In the genomic region with DNA sequence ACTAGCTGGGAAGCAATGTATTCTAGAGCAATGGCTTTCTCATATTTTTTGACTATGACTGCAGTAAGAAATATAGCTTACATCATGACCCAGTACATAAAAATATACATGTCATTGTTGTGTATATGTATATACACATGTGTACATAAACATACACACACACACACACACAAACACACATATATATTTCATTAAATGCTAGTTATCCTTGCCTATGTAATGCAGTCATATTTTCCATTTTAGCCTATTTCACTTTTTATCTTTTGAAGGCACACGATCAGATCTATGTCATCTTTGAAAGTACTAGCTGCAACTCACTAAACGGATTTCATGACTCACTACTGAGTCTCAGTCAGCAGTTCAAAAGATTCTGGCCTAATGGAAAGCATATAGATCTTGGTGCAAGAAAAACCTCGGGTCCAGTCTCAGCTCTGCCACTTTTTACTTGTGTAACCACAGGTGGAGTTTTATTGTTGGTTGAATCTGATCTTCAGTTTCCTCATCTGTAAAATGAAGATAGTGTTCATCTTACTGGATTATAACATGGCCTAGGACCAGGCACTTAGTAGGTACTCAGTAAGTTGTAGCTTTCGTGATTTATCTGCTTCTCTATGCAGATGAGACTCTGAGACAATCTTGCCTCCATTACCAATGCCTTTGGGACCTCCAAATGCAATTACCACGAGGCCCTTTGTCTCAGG, we compare ENCODE assay signal across 28 cellular contexts.
DNase-seq lines count a peak whose midpoint lies in the region; ATAC-seq and TF ChIP-seq lines count a peak whose summit lies in the region.
"Had no signal": no experiment of that assay in that cellular context is flagged by ENCODE, and none has a peak within 500 bp of the region (broad histone marks: within the 10 kb centered on the region; RNA-seq: fewer than 3 reads in every experiment).

No MANE protein-coding gene starts in this region.

- TF ChIP-seq CTCF in BE2C (IDR thresholded peaks at IDR 0.05; ENCODE audit: low read depth, low read length) (no peak), GM23338 (conservative IDR thresholded peaks at IDR 0.05; ENCODE audit: low read depth in 2 of 2) (no peak)

- H4K20me1 ChIP-seq in GM23338 (replicated peaks; ENCODE audit: insufficient read depth) = no peaks in the 10 kb centered on the region
- H4K20me1 ChIP-seq: BLaER1 had no signal

- H2AFZ ChIP-seq in GM23338 = peak overlapping the region; percentile 59; the same call in 1 of the 2 replicates

- no peaks in the 10 kb centered on the region for H3K9me2 ChIP-seq in GM23338 (ENCODE audit: insufficient read depth)
- H3K9me2 ChIP-seq: SK-N-SH had no signal

- POLR2A ChIA-PET in activated naive CD8-positive, alpha-beta T cell treated with anti-CD3 and anti-CD28 coated beads, Interleukin-2, amount 10 ng/mL, durations not matched to agents 7 days and 5 days (lab: Charles Lee) = interaction anchor here (0.5 kb wide), 1 partner anchor 746 kb away, joined by 4 read pairs; no protein-coding TSS in a partner anchor

- no peaks in the 10 kb centered on the region for H3F3A ChIP-seq in GM23338 (replicated peaks; ENCODE audit: low read depth)

- H3K4me1 Mint-ChIP-seq in activated CD4-positive, alpha-beta T cell treated with anti-CD3 and anti-CD28 coated beads, Interleukin-2, amount 10 ng/mL, durations not matched to agents 24 days and 14 days = peaks cover 8% of the 10 kb centered on the region
- H3K4me1 Mint-ChIP-seq in GM23338 = peaks cover 2% of the 10 kb centered on the region; the same call in 1 of the 3 replicates
- H3K4me1 Mint-ChIP-seq in activated naive CD8-positive, alpha-beta T cell treated with anti-CD3 and anti-CD28 coated beads, Interleukin-2, amount 10 ng/mL, durations not matched to agents 7 days and 5 days = peaks cover 2% of the 10 kb centered on the region
- H3K4me1 Mint-ChIP-seq: H9, T-helper 17 cell had no signal

- H3K4me3 Mint-ChIP-seq in activated CD4-positive, alpha-beta T cell treated with anti-CD3 and anti-CD28 coated beads, Interleukin-2, amount 10 ng/mL, durations not matched to agents 24 days and 14 days = no peak overlapping the region
- H3K4me3 Mint-ChIP-seq in GM23338 = no peak overlapping the region
- H3K4me3 Mint-ChIP-seq in activated naive CD8-positive, alpha-beta T cell treated with anti-CD3 and anti-CD28 coated beads, Interleukin-2, amount 10 ng/mL, durations not matched to agents 7 days and 5 days = no peak overlapping the region
- H3K4me3 Mint-ChIP-seq: endodermal cell, H9, T-helper 17 cell had no signal

- intact Hi-C loops in activated CD4-positive, alpha-beta T cell treated with anti-CD3 and anti-CD28 coated beads, Interleukin-2, amount 10 ng/mL, durations not matched to agents 24 days and 14 days (cut with micrococcal nuclease) = loop anchor here (1.0 to 10.0 kb wide), 2 partner anchors 25 to 509 kb away; no protein-coding TSS in a partner anchor
- intact Hi-C loops in Right ventricle myocardium inferior (cut with DNase I) = no loop called here

- no peak overlapping the region for H3K4me2 ChIP-seq in GM23338
- H3K4me2 ChIP-seq: BLaER1, SK-N-SH had no signal

- H3K27me3 ChIP-seq in BE2C (no peaks in the 10 kb centered on the region), GM23338 (ENCODE audit: insufficient read depth) (no peaks in the 10 kb centered on the region)
- H3K27me3 ChIP-seq: BLaER1, left lung had no signal

- ATAC-seq in GM23338 (no peak), Right ventricle myocardium inferior (no peak), HG02571 (IDR thresholded peaks at IDR 0.05; ENCODE audit: unreplicated experiment) (no peak)
- peak; percentile 33 for ATAC-seq in activated naive CD8-positive, alpha-beta T cell treated with anti-CD3 and anti-CD28 coated beads, Interleukin-2, amount 10 ng/mL, durations not matched to agents 7 days and 5 days (ENCODE audit: low read depth)
- ATAC-seq: left lung, T-helper 17 cell had no signal

- H3K36me3 ChIP-seq in BE2C (no peaks in the 10 kb centered on the region), GM23338 (ENCODE audit: insufficient read depth) (no peaks in the 10 kb centered on the region)
- H3K36me3 ChIP-seq: BLaER1, esophagus muscularis mucosa, left lung had no signal

- DNase-seq in activated CD4-positive, alpha-beta T cell treated with anti-CD3 and anti-CD28 coated beads, Interleukin-2, amount 10 ng/mL, durations not matched to agents 24 days and 14 days = no peak
- DNase-seq in activated CD4-positive, alpha-beta T cell treated with anti-CD3 and anti-CD28 coated beads, Interleukin-2, amount 50 U/mL, for 1 hour = no peak
- DNase-seq in BE2C = peak; percentile 37
- DNase-seq in GM23338 (ENCODE audit: low spot score) = no peak
- no peak for DNase-seq in activated naive CD8-positive, alpha-beta T cell treated with anti-CD3 and anti-CD28 coated beads, Interleukin-2, amount 10 ng/mL, durations not matched to agents 7 days and 5 days
- DNase-seq in Right ventricle myocardium inferior (ENCODE audit: missing footprints) = no peak
- no peak for DNase-seq in NCI-H187 treated with DMSO at 0.1 percent for 48 hours (lab: John Stamatoyannopoulos, UW)
- DNase-seq: ACHN; activated gamma-delta T cell; aorta; COR-L47; cortex of kidney; DMS79; endodermal cell; GF-D8; H9; hippocampal formation; Kasumi-1; left lung; NCI-H1694 treated with DMSO at 0.1 percent for 48 hours; NCI-H526; SK-N-SH; stimulated activated naive CD4-positive, alpha-beta T cell; T-helper 17 cell had no signal

- peaks cover 8% of the 10 kb centered on the region for H3K4me1 ChIP-seq in BE2C
- H3K4me1 ChIP-seq in GM23338 (ENCODE audit: insufficient read depth) = no peaks in the 10 kb centered on the region
- H3K4me1 ChIP-seq: BLaER1, esophagus muscularis mucosa, left lung had no signal

- no peaks in the 10 kb centered on the region for H3K9me3 Mint-ChIP-seq in activated CD4-positive, alpha-beta T cell treated with anti-CD3 and anti-CD28 coated beads, Interleukin-2, amount 10 ng/mL, durations not matched to agents 24 days and 14 days
- no peaks in the 10 kb centered on the region for H3K9me3 Mint-ChIP-seq in GM23338
- H3K9me3 Mint-ChIP-seq in activated naive CD8-positive, alpha-beta T cell treated with anti-CD3 and anti-CD28 coated beads, Interleukin-2, amount 10 ng/mL, durations not matched to agents 7 days and 5 days = no peaks in the 10 kb centered on the region
- H3K9me3 Mint-ChIP-seq: endodermal cell, H9 had no signal

- H3K27ac Mint-ChIP-seq in activated CD4-positive, alpha-beta T cell treated with anti-CD3 and anti-CD28 coated beads, Interleukin-2, amount 10 ng/mL, durations not matched to agents 24 days and 14 days = peak overlapping the region; percentile 68
- no peak overlapping the region for H3K27ac Mint-ChIP-seq in GM23338
- H3K27ac Mint-ChIP-seq in activated naive CD8-positive, alpha-beta T cell treated with anti-CD3 and anti-CD28 coated beads, Interleukin-2, amount 10 ng/mL, durations not matched to agents 7 days and 5 days = no peak overlapping the region
- H3K27ac Mint-ChIP-seq: endodermal cell, H9, T-helper 17 cell had no signal

- no peaks in the 10 kb centered on the region for H3K9me3 ChIP-seq in BE2C
- H3K9me3 ChIP-seq: BLaER1, esophagus muscularis mucosa, left lung, SK-N-SH had no signal

- no peak overlapping the region for H3K27ac ChIP-seq in GM23338 (ENCODE audit: low read depth)
- H3K27ac ChIP-seq: BLaER1, esophagus muscularis mucosa, HL-60, left lung had no signal

- no peaks in the 10 kb centered on the region for H3K36me3 Mint-ChIP-seq in activated CD4-positive, alpha-beta T cell treated with anti-CD3 and anti-CD28 coated beads, Interleukin-2, amount 10 ng/mL, durations not matched to agents 24 days and 14 days (ENCODE audit: low read depth)
- no peaks in the 10 kb centered on the region for H3K36me3 Mint-ChIP-seq in GM23338 (ENCODE audit: low read depth)
- H3K36me3 Mint-ChIP-seq in activated naive CD8-positive, alpha-beta T cell treated with anti-CD3 and anti-CD28 coated beads, Interleukin-2, amount 10 ng/mL, durations not matched to agents 7 days and 5 days = no peaks in the 10 kb centered on the region

- peaks cover 10% of the 10 kb centered on the region for H3K27me3 Mint-ChIP-seq in activated CD4-positive, alpha-beta T cell treated with anti-CD3 and anti-CD28 coated beads, Interleukin-2, amount 10 ng/mL, durations not matched to agents 24 days and 14 days
- H3K27me3 Mint-ChIP-seq in GM23338 (ENCODE audit: insufficient read depth, low read depth, poor library complexity) = peaks cover 2% of the 10 kb centered on the region
- H3K27me3 Mint-ChIP-seq in activated naive CD8-positive, alpha-beta T cell treated with anti-CD3 and anti-CD28 coated beads, Interleukin-2, amount 10 ng/mL, durations not matched to agents 7 days and 5 days = peaks cover 13% of the 10 kb centered on the region

- no peaks in the 10 kb centered on the region for H3K79me2 ChIP-seq in GM23338 (replicated peaks; ENCODE audit: insufficient read depth)

- H3K4me3 ChIP-seq in BE2C (ENCODE audit: low read depth, low read length) = no peak overlapping the region
- no peak overlapping the region for H3K4me3 ChIP-seq in GM23338
- H3K4me3 ChIP-seq: BLaER1, esophagus muscularis mucosa, left lung had no signal

TF ChIP-seq in GM23338, 12 proteins besides CTCF, POLR2A, EP300 and RAD21 (continues in another document):
- TF ChIP-seq ZNF331 (CRISPR knock-in tag; IDR thresholded peaks at IDR 0.05; ENCODE audit: low read depth) (no peak), ZNF114 (CRISPR knock-in tag; IDR thresholded peaks at IDR 0.05) (no peak), CREB1 (CRISPR knock-in tag; IDR thresholded peaks at IDR 0.05; ENCODE audit: low read depth) (no peak), NANOG (IDR thresholded peaks at IDR 0.05; ENCODE audit: borderline replicate concordance) (no peak), POLR2AphosphoS5 (IDR thresholded peaks at IDR 0.05; ENCODE audit: low read depth) (no peak)
